In the genomic region with DNA sequence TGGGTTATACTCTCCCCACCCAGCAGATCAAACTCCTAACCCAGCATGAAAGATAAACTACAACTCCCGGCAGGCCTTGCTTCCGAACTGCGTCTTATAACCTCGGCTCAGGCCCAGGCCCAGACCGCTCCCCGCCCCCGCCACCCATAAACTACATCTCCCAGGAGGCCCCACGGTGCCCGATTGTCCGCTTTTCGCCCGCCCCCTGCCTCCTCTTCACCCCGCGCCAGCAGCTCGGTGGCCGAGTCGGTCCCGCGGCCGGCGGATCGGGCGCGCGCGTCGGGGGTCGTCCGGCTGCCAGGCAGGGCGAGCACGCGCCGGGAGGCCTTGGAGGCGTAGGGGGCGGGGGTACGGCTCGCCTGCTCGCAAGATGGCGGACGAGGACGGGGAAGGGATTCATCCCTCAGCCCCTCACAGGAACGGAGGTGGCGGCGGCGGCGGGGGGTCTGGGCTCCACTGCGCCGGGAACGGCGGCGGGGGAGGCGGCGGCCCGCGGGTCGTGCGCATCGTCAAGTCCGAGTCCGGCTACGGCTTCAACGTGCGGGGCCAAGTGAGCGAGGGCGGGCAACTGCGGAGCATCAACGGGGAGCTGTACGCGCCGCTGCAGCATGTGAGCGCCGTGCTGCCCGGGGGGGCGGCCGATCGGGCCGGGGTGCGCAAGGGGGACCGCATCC, we compare ENCODE assay signal across 8 cellular contexts. TPM values are rescaled to one million over a fixed set of nuclear protein-coding genes. Genes with fewer than 3 reads are reported as not detected.
A peak's percentile ranks its signal among the peaks of the same experiment; 100 is the strongest.
DNase-seq lines count a peak whose midpoint lies in the region; TF ChIP-seq lines count a peak whose summit lies in the region.

TSS of gene SNX27 (plus strand) at position 219 of the 674 bp plus-strand sequence. CDS start at position 371, 152 bp downstream.

- H4K20me1 ChIP-seq in MM.1S (ENCODE audit: insufficient read depth, low read length): no peaks in the 10 kb centered on the region

- peak within 1 kb of the TSS; percentile 65 for H3K9ac ChIP-seq in MM.1S (ENCODE audit: low read length)

- DNase-seq in G401 (ENCODE audit: low spot score) (peak; percentile 97), HAP-1 (ENCODE audit: low spot score in 2 of 2) (peak; percentile 92 to 97), MM.1S (peak; percentile 97), SHP77 treated with DMSO at 0.1 percent for 48 hours (lab: John Stamatoyannopoulos, UW) (peak; percentile 97), fibroblast of pulmonary artery (ENCODE audit: low read depth) (peak; percentile 94)
- peak; percentile 80 for DNase-seq in activated effector memory CD4-positive, alpha-beta T cell treated with Interleukin-2 at 50 U/mL for 16 hours

- peaks cover 4% of the 10 kb centered on the region for H3K36me3 Mint-ChIP-seq in nephron (ENCODE audit: low read depth)
- peaks cover 5% of the 10 kb centered on the region for H3K36me3 Mint-ChIP-seq in stimulated activated naive CD8-positive, alpha-beta T cell treated with anti-CD3 and anti-CD28 coated beads, Interleukin-15, Interleukin-2, amounts not matched to agents 100 ng/mL and 50 ng/mL, for 24 hours (ENCODE audit: low read depth)

- H2AFZ ChIP-seq in MM.1S (ENCODE audit: low read length): peak within 1 kb of the TSS; percentile 96

- in situ Hi-C loops in G401 (cut with HindIII; ENCODE audit: low sequenced_read_pairs): no loop called here
- in situ Hi-C loops in HAP-1 (cut with MboI; ENCODE audit: low sequenced_read_pairs): no loop called here

- no peaks in the 10 kb centered on the region for H3K9me3 Mint-ChIP-seq in nephron
- no peaks in the 10 kb centered on the region for H3K9me3 Mint-ChIP-seq in stimulated activated naive CD8-positive, alpha-beta T cell treated with anti-CD3 and anti-CD28 coated beads, Interleukin-15, Interleukin-2, amounts not matched to agents 100 ng/mL and 50 ng/mL, for 24 hours

- TF ChIP-seq CTCF in MM.1S (IDR thresholded peaks at IDR 0.05; ENCODE audit: low read length) (no peak), fibroblast of pulmonary artery (IDR thresholded peaks at IDR 0.05; ENCODE audit: low read length, missing control alignments) (no peak), nephron (IDR thresholded peaks at IDR 0.05; ENCODE audit: unreplicated experiment in 3 of 3) (no peak)

- peaks cover 3% of the 10 kb centered on the region; the same call in 1 of the 2 replicates for H3K36me3 ChIP-seq in HAP-1 (replicated peaks)
- no peaks in the 10 kb centered on the region for H3K36me3 ChIP-seq in MM.1S (replicated peaks; ENCODE audit: insufficient read depth, low read length)

- peaks cover 26% of the 10 kb centered on the region for H3K4me1 Mint-ChIP-seq in nephron
- H3K4me1 Mint-ChIP-seq in stimulated activated naive CD8-positive, alpha-beta T cell treated with anti-CD3 and anti-CD28 coated beads, Interleukin-15, Interleukin-2, amounts not matched to agents 100 ng/mL and 50 ng/mL, for 24 hours (ENCODE audit: low read depth): peaks cover 52% of the 10 kb centered on the region

- no peaks in the 10 kb centered on the region for H3K9me2 ChIP-seq in MM.1S (replicated peaks; ENCODE audit: insufficient read depth, low read length)

- no peak within 1 kb of the TSS for H3K27ac ChIP-seq in MM.1S (ENCODE audit: low read length)

- H3K9me3 ChIP-seq in HAP-1: no peaks in the 10 kb centered on the region
- H3K9me3 ChIP-seq in MM.1S (replicated peaks; ENCODE audit: insufficient read depth, low read length): no peaks in the 10 kb centered on the region

- H3K27me3 Mint-ChIP-seq in nephron (ENCODE audit: low read depth): peaks cover 5% of the 10 kb centered on the region
- H3K27me3 Mint-ChIP-seq in stimulated activated naive CD8-positive, alpha-beta T cell treated with anti-CD3 and anti-CD28 coated beads, Interleukin-15, Interleukin-2, amounts not matched to agents 100 ng/mL and 50 ng/mL, for 24 hours: peaks cover 4% of the 10 kb centered on the region

- peak within 1 kb of the TSS; percentile 68 for H3K4me2 ChIP-seq in MM.1S (ENCODE audit: low read depth, low read length)

- peaks cover 9% of the 10 kb centered on the region; the same call in 1 of the 2 replicates for H3K4me1 ChIP-seq in HAP-1
- peaks cover 10% of the 10 kb centered on the region for H3K4me1 ChIP-seq in MM.1S (ENCODE audit: low read length)

- peak within 1 kb of the TSS; percentile 95 to 99 (median 99) for H3K4me3 Mint-ChIP-seq in nephron
- peak within 1 kb of the TSS; percentile 96 for H3K4me3 Mint-ChIP-seq in stimulated activated naive CD8-positive, alpha-beta T cell treated with anti-CD3 and anti-CD28 coated beads, Interleukin-15, Interleukin-2, amounts not matched to agents 100 ng/mL and 50 ng/mL, for 24 hours

- H3F3A ChIP-seq in MM.1S (ENCODE audit: insufficient read depth, low read length): no peaks in the 10 kb centered on the region

- no peaks in the 10 kb centered on the region for H3K27me3 ChIP-seq in HAP-1 (ENCODE audit: low read depth)
- no peaks in the 10 kb centered on the region for H3K27me3 ChIP-seq in MM.1S (replicated peaks; ENCODE audit: insufficient read depth, low read length)

- peaks cover 30% of the 10 kb centered on the region for H3K79me2 ChIP-seq in MM.1S (ENCODE audit: low read length)

- peak within 1 kb of the TSS; percentile 82 to 95 (median 95) for H3K27ac Mint-ChIP-seq in nephron
- H3K27ac Mint-ChIP-seq in stimulated activated naive CD8-positive, alpha-beta T cell treated with anti-CD3 and anti-CD28 coated beads, Interleukin-15, Interleukin-2, amounts not matched to agents 100 ng/mL and 50 ng/mL, for 24 hours: peak within 1 kb of the TSS; percentile 93

- peak within 1 kb of the TSS; percentile 71 for H3K4me3 ChIP-seq in HAP-1
- H3K4me3 ChIP-seq in MM.1S (ENCODE audit: low read length): peak within 1 kb of the TSS; percentile 93
- H3K4me3 ChIP-seq in fibroblast of pulmonary artery (replicated peaks; ENCODE audit: low read depth, low read length): peak within 1 kb of the TSS; percentile 84

RNA-seq across cellular contexts. Expression of gene SNX27, which starts in this region (rescaled TPM):
- total RNA-seq in G401 (2014; rRNA removed; shearing (Covaris generic)): 25.5 and 32.7 TPM in 2 replicates
